ENCODE assay signal across 9 cellular contexts in genomic region chr13:30906411-30906990, GRCh38. TPM values are rescaled to one million over a fixed set of nuclear protein-coding genes. Genes with fewer than 3 reads are reported as not detected.
DNase-seq lines count a peak whose midpoint lies in the region; ATAC-seq and TF ChIP-seq lines count a peak whose summit lies in the region.
"Had no signal": no experiment of that assay in that cellular context is flagged by ENCODE, and none has a peak within 500 bp of the region (broad histone marks: within the 10 kb centered on the region; RNA-seq: fewer than 3 reads in every experiment).

No MANE protein-coding gene starts in this region.

- H4K20me1 ChIP-seq in GM23338 (replicated peaks; ENCODE audit: insufficient read depth) = no peaks in the 10 kb centered on the region

- H3K27ac Mint-ChIP-seq in GM23338 = no peak overlapping the region
- peak overlapping the region; percentile 91 for H3K27ac Mint-ChIP-seq in chondrocyte (ENCODE audit: unreplicated experiment)

- TF ChIP-seq CTCF in GM23338 (conservative IDR thresholded peaks at IDR 0.05; ENCODE audit: low read depth in 2 of 2) (no peak), chondrocyte (IDR thresholded peaks at IDR 0.05) (no peak)

- DNase-seq in GM23338 (ENCODE audit: low spot score) (peak; percentile 62), chondrocyte (ENCODE audit: low spot score) (no peak), sciatic nerve (ENCODE audit: low spot score) (no peak), globus pallidus (ENCODE audit: low spot score) (no peak), 8988T (no peak)
- DNase-seq: NCI-H345 had no signal

- intact Hi-C loops in sciatic nerve (cut with DNase I) = no loop called here

- ATAC-seq in GM23338 (peak; percentile 82), sciatic nerve (peak; percentile 16), GM21423 (IDR thresholded peaks at IDR 0.05; ENCODE audit: unreplicated experiment) (no peak), HG03097 (IDR thresholded peaks at IDR 0.05; ENCODE audit: low FRiP score, unreplicated experiment) (no peak)

- H3F3A ChIP-seq in GM23338 (replicated peaks; ENCODE audit: low read depth) = no peaks in the 10 kb centered on the region

- peaks cover 7% of the 10 kb centered on the region for H3K4me1 Mint-ChIP-seq in GM23338
- peaks cover 36% of the 10 kb centered on the region for H3K4me1 Mint-ChIP-seq in chondrocyte (ENCODE audit: low read depth)

- H3K27ac ChIP-seq in GM23338 (ENCODE audit: low read depth) = no peak overlapping the region

- peak overlapping the region; percentile 84 for H2AFZ ChIP-seq in GM23338

- H3K4me1 ChIP-seq in GM23338 (ENCODE audit: insufficient read depth) = no peaks in the 10 kb centered on the region

- peak overlapping the region; percentile 83 for H3K4me2 ChIP-seq in GM23338

- H3K9me3 Mint-ChIP-seq in GM23338 (no peaks in the 10 kb centered on the region), chondrocyte (ENCODE audit: low read depth) (no peaks in the 10 kb centered on the region)

- peak overlapping the region; percentile 64 for H3K4me3 ChIP-seq in GM23338
- peak overlapping the region; percentile 49 for H3K4me3 ChIP-seq in iPS-18c (ENCODE audit: insufficient read depth, low read depth, low read length)

- 0 out of 2 replicates have a peak, but pooled peaks cover 7% of the 10 kb centered on the region for H3K9me2 ChIP-seq in GM23338 (ENCODE audit: insufficient read depth)

- H3K36me3 Mint-ChIP-seq in GM23338 (ENCODE audit: low read depth) (no peaks in the 10 kb centered on the region), chondrocyte (ENCODE audit: low read depth) (no peaks in the 10 kb centered on the region)

- no peaks in the 10 kb centered on the region for H3K9me3 ChIP-seq in iPS-18c (ENCODE audit: control insufficient read depth, insufficient read depth, low read length)

- H3K27me3 Mint-ChIP-seq in GM23338 (ENCODE audit: insufficient read depth, low read depth, poor library complexity) (peaks cover 30% of the 10 kb centered on the region), chondrocyte (ENCODE audit: low read depth) (no peaks in the 10 kb centered on the region)

- H3K4me3 Mint-ChIP-seq in GM23338 (peak overlapping the region; percentile 54), chondrocyte (ENCODE audit: unreplicated experiment) (peak overlapping the region; percentile 68)

- H3K27me3 ChIP-seq in GM23338 (ENCODE audit: insufficient read depth) = peaks cover 50% of the 10 kb centered on the region

- no peaks in the 10 kb centered on the region for H3K36me3 ChIP-seq in GM23338 (ENCODE audit: insufficient read depth)

- no peaks in the 10 kb centered on the region for H3K79me2 ChIP-seq in GM23338 (replicated peaks; ENCODE audit: insufficient read depth)

TF ChIP-seq in GM23338, 12 proteins besides CTCF, POLR2A, EP300 and RAD21:
- no peak for TF ChIP-seq NANOG (IDR thresholded peaks at IDR 0.05; ENCODE audit: borderline replicate concordance)
- peak; percentile 16 for TF ChIP-seq EZH2 (IDR thresholded peaks at IDR 0.05; ENCODE audit: low read depth, unreplicated experiment)

RNA-seq across cellular contexts. Expression of gene MEDAG, which starts 0.4 kb away (rescaled TPM):
- 0.97 and 1.7 TPM in 2 replicates for total RNA-seq in GM23338 (2014; rRNA removed; shearing (Covaris generic))
- polyA plus RNA-seq in GM23338 (2016; fragmentation: Nextera tagmentation; extraction: Ambion mirVana) = 2.0 and 2.2 TPM in 2 replicates
- total RNA-seq in chondrocyte (2.8 to 21.0 TPM (median 19.0 TPM) in 3 replicates), sciatic nerve (73.2 TPM)

RNA-seq across cellular contexts. Expression of gene TEX26, which starts 26.0 kb away (rescaled TPM):
- total RNA-seq in GM23338 (2014; rRNA removed; shearing (Covaris generic)) = not detected in 2 replicates
- polyA plus RNA-seq in GM23338 (2016; fragmentation: Nextera tagmentation; extraction: Ambion mirVana) = not detected in 2 replicates
- total RNA-seq in chondrocyte (not detected in 3 replicates), sciatic nerve (0.31 TPM)

Comparison
In these comparisons a context has a peak if more than half of its experiments do, and no peak if none do; other contexts are left out.
1. ATAC-seq: peak in GM23338 (single experiment) and sciatic nerve (single experiment); none in GM21423 (single experiment) and HG03097 (single experiment).